ENCODE assay signal across 11 cellular contexts in genomic region chr1:20312310-20312709, GRCh38.
"Had no signal": no experiment of that assay in that cellular context is flagged by ENCODE, and none has a peak within 500 bp of the region (broad histone marks: within the 10 kb centered on the region; RNA-seq: fewer than 3 reads in every experiment).

No MANE protein-coding gene starts in this region.

- H3K27ac ChIP-seq: adrenal gland, ascending aorta, body of pancreas, brain microvascular endothelial cell, breast epithelium, cardiac muscle cell had no signal

- ATAC-seq: activated naive CD4-positive, alpha-beta T cell treated with anti-CD3 and anti-CD28 coated beads, Interleukin-2, amount 50 U/mL, for 72 hours; activated naive CD8-positive, alpha-beta T cell treated with anti-CD3 and anti-CD28 coated beads, Interleukin-2, amount 50 U/mL, for 24 hours; activated T-cell treated with anti-CD3 and anti-CD28 coated beads, Interleukin-2, amount 50 U/mL, for 4 hours; activated T-cell treated with anti-CD3 and anti-CD28 coated beads, Interleukin-2, amount 50 U/mL, for 72 hours; activated T-helper 17 cell treated with anti-CD3 and anti-CD28 coated beads, Interleukin-2, amount 50 U/mL, for 72 hours; body of pancreas had no signal

- H3K9me3 ChIP-seq: adrenal gland, ascending aorta, body of pancreas, breast epithelium had no signal

- H3K4me3 ChIP-seq: adrenal gland, ascending aorta, body of pancreas, breast epithelium, cardiac muscle cell had no signal

- H3K4me1 ChIP-seq: ascending aorta, body of pancreas, breast epithelium had no signal

- H3K36me3 ChIP-seq: adrenal gland, ascending aorta, brain microvascular endothelial cell, breast epithelium, cardiac muscle cell had no signal
